15 cellular contexts compared by ENCODE assay signal in the genomic region with DNA sequence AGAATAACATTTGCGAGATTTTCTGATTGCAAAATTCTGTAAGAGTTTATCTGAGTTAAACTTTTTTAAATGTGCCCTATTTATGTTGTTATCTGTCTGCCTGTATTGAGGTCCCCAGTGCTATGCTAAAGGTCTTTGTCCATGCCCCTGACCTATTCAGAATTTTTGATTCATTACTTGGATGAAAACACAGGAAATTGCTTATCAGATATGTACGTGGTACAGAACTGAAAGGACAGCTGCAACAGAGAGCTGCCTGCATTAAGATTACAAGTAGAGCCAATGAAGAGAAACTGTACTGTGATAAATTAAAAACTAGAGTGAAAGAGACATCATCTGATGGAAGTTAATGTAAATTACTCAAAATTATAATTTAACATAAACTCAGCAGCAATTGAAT.
"Had no signal": no experiment of that assay in that cellular context is flagged by ENCODE, and none has a peak within 500 bp of the region (broad histone marks: within the 10 kb centered on the region; RNA-seq: fewer than 3 reads in every experiment).

No MANE protein-coding gene starts in this region.

- FAIRE-seq: bronchial epithelial cell, islet of Langerhans had no signal

- H3K4me1 Mint-ChIP-seq: activated CD4-positive, alpha-beta T cell treated with anti-CD3 and anti-CD28 coated beads, Interleukin-2, amount 10 ng/mL, durations not matched to agents 7 days and 5 days; activated T-helper 17 cell treated with anti-CD3 and anti-CD28 coated beads, Interleukin-2, amount 50 U/mL, for 72 hours; nephron had no signal

- ATAC-seq: activated T-helper 17 cell treated with anti-CD3 and anti-CD28 coated beads, Interleukin-2, amount 50 U/mL, for 72 hours; heart left ventricle; left lobe of liver; psoas muscle had no signal

- H3K27me3 ChIP-seq: heart left ventricle, tibial artery, vagina had no signal

- H3K4me1 ChIP-seq: heart left ventricle, psoas muscle, tibial artery, vagina had no signal

- H3K9me3 ChIP-seq: psoas muscle, vagina had no signal

- H3K36me3 ChIP-seq: heart left ventricle, tibial artery, vagina had no signal

- DNase-seq: activated CD4-positive, alpha-beta T cell treated with anti-CD3 and anti-CD28 coated beads, Interleukin-2, amount 10 ng/mL, durations not matched to agents 7 days and 5 days; activated CD4-positive, CD25-positive, alpha-beta regulatory T cell; activated CD8-positive, alpha-beta memory T cell treated with anti-CD3 and anti-CD28 coated beads for 24 hours; activated naive CD4-positive, alpha-beta T cell treated with anti-CD3 and anti-CD28 coated beads, Interleukin-2, amount 50 U/mL, for 16 hours; foreskin melanocyte; heart left ventricle; mesendoderm; psoas muscle; tibial artery had no signal

- H3K27ac Mint-ChIP-seq: activated CD4-positive, alpha-beta T cell treated with anti-CD3 and anti-CD28 coated beads, Interleukin-2, amount 10 ng/mL, durations not matched to agents 7 days and 5 days; activated T-helper 17 cell treated with anti-CD3 and anti-CD28 coated beads, Interleukin-2, amount 50 U/mL, for 72 hours; nephron had no signal

- H3K27ac ChIP-seq: heart left ventricle, psoas muscle, tibial artery, vagina had no signal

- H3K4me3 ChIP-seq: heart left ventricle, psoas muscle, tibial artery, vagina had no signal

- H3K4me3 Mint-ChIP-seq: activated CD4-positive, alpha-beta T cell treated with anti-CD3 and anti-CD28 coated beads, Interleukin-2, amount 10 ng/mL, durations not matched to agents 7 days and 5 days; activated T-helper 17 cell treated with anti-CD3 and anti-CD28 coated beads, Interleukin-2, amount 50 U/mL, for 72 hours; nephron had no signal
